ENCODE assay signal across 2 cellular contexts in genomic region chr1:21724570-21724969, GRCh38.
TF ChIP-seq lines count a peak whose summit lies in the region.

No MANE protein-coding gene starts in this region.

TF ChIP-seq in HepG2, 621 proteins besides CTCF, POLR2A, EP300 and RAD21:
- peak; percentile 25 to 63; a peak in 2 of 4 replicates for TF ChIP-seq MAFK (conservative IDR thresholded peaks at IDR 0.05 in 1 of 2, IDR thresholded peaks at IDR 0.05 in 1 of 2; ENCODE audit: low read length in 2 of 2)
- TF ChIP-seq MAFF (IDR thresholded peaks at IDR 0.05; ENCODE audit: low read depth, low read length), result 0 out of 2 replicates have a peak, but pooled peaks have one; percentile 25
- no peak for TF ChIP-seq ZNF354B (CRISPR knock-in tag; IDR thresholded peaks at IDR 0.05)

TF ChIP-seq in K562, 482 proteins besides CTCF, POLR2A, EP300 and RAD21:
- TF ChIP-seq ZNF316 (IDR thresholded peaks at IDR 0.05) (peak; percentile 76), NKRF (IDR thresholded peaks at IDR 0.05; ENCODE audit: borderline replicate concordance) (no peak), JUND (IDR thresholded peaks at IDR 0.05; ENCODE audit: borderline replicate concordance, low read depth, low read length) (no peak), JUND (tag; IDR thresholded peaks at IDR 0.05; ENCODE audit: borderline replicate concordance, low read depth, low read length) (no peak), ZBTB11 (CRISPR knock-in tag; IDR thresholded peaks at IDR 0.05) (no peak), HNRNPLL (IDR thresholded peaks at IDR 0.05; ENCODE audit: low read depth, low read length, poor library complexity, severe bottlenecking) (no peak), ZFP30 (CRISPR knock-in tag; IDR thresholded peaks at IDR 0.05; ENCODE audit: borderline replicate concordance) (0 out of 2 replicates have a peak, but pooled peaks have one; percentile 34), THRAP3 (IDR thresholded peaks at IDR 0.05; ENCODE audit: borderline replicate concordance) (no peak), E2F5 (CRISPR knock-in tag; IDR thresholded peaks at IDR 0.05) (no peak)
